ENCODE assay signal across 8 cellular contexts in genomic region chr1:42173155-42173933, GRCh38. TPM values are rescaled to one million over a fixed set of nuclear protein-coding genes. Genes with fewer than 3 reads are reported as not detected.
DNase-seq lines count a peak whose midpoint lies in the region; ATAC-seq and TF ChIP-seq lines count a peak whose summit lies in the region.

No MANE protein-coding gene starts in this region.

- DNase-seq in CD1c-positive myeloid dendritic cell (ENCODE audit: extremely low spot score) (peak; percentile 64), HK-2 (ENCODE audit: unreplicated experiment) (peak; percentile 62), Panc1 (ENCODE audit: low read depth, low spot score) (peak; percentile 43), fibroblast of gingiva (ENCODE audit: low read depth) (peak; percentile 27)
- peak; percentile 71 for DNase-seq in activated T-cell treated with anti-CD3 and anti-CD28 coated beads, Interleukin-2, amount 50 U/mL, for 1 hour
- DNase-seq in natural killer cell treated with Interleukin-12 subunit alpha and Interleukin-12 subunit beta and Interleukin-15 and Interleukin-18, amount 100 ng/mL, for 72 hours (ENCODE audit: low spot score), result peak; percentile 84
- DNase-seq in stimulated activated naive CD4-positive, alpha-beta T cell treated with Interleukin-2 at 50 U/mL for 16 hours (lab: John Stamatoyannopoulos, UW), result peak; percentile 59

- H3K36me3 Mint-ChIP-seq in natural killer cell treated with Interleukin-12 subunit alpha and Interleukin-12 subunit beta and Interleukin-15 and Interleukin-18, amount 100 ng/mL, for 72 hours, result no peaks in the 10 kb centered on the region

- peaks cover 0 to 19% of the 10 kb centered on the region in 2 donors for H3K4me1 Mint-ChIP-seq in natural killer cell treated with Interleukin-12 subunit alpha and Interleukin-12 subunit beta and Interleukin-15 and Interleukin-18, amount 100 ng/mL, for 72 hours (ENCODE audit: low read depth in 2 of 2)

- no peaks in the 10 kb centered on the region for H3K9me3 ChIP-seq in Panc1 (ENCODE audit: control insufficient read depth, insufficient read depth, low read depth, low read length)

- no peaks in the 10 kb centered on the region for H3K9me3 Mint-ChIP-seq in natural killer cell treated with Interleukin-12 subunit alpha and Interleukin-12 subunit beta and Interleukin-15 and Interleukin-18, amount 100 ng/mL, for 72 hours

- no peak overlapping the region for H3K4me3 ChIP-seq in Panc1 (ENCODE audit: low read depth in 2 of 2, low read length in 2 of 2)

- no peaks in the 10 kb centered on the region for H3K27me3 ChIP-seq in Panc1 (ENCODE audit: control insufficient read depth, insufficient read depth, low read length)

- POLR2A ChIA-PET in Panc1 (lab: Charles Lee), result no interaction called here

- no TSS peak for BruUV-seq in Panc1 (replicated peaks; lab: Mats Ljungman, UMichigan)

- peak; percentile 99 for TF ChIP-seq CTCF in Panc1 (IDR thresholded peaks at IDR 0.05)

- intact Hi-C loops in Panc1 (cut with micrococcal nuclease; ENCODE audit: unreplicated experiment), result loop anchor here (10.0 kb wide), 1 partner anchor 141 kb away; no protein-coding TSS in a partner anchor

- in situ Hi-C loops in Panc1 (cut with HindIII; ENCODE audit: low pct_unique_long_range_greater_than_20kb, low sequenced_read_pairs), result no loop called here

- H3K27ac ChIP-seq in Panc1 (ENCODE audit: low read length), result no peak overlapping the region

- no peak overlapping the region for H3K27ac Mint-ChIP-seq in natural killer cell treated with Interleukin-12 subunit alpha and Interleukin-12 subunit beta and Interleukin-15 and Interleukin-18, amount 100 ng/mL, for 72 hours

- H3K4me1 ChIP-seq in Panc1 (ENCODE audit: control insufficient read depth, insufficient read depth, low read length), result no peaks in the 10 kb centered on the region; the same call in 1 of the 2 replicates

- peak; percentile 66 for ATAC-seq in Panc1
- peak; percentile 62 to 71 for ATAC-seq in natural killer cell treated with Interleukin-12 subunit alpha and Interleukin-12 subunit beta and Interleukin-15 and Interleukin-18, amount 100 ng/mL, for 72 hours
- ATAC-seq in GM21381 (IDR thresholded peaks at IDR 0.05; ENCODE audit: unreplicated experiment), result no peak

- CTCF ChIA-PET in Panc1 (lab: Charles Lee), result interaction anchor here (0.6 to 1.1 kb wide), 8 partner anchors 9 to 1756 kb away, joined by 3 to 9 read pairs (median 4); partner anchors contain the start of gene GUCA2A

- H3K36me3 ChIP-seq in Panc1 (ENCODE audit: control insufficient read depth, insufficient read depth, low read length), result no peaks in the 10 kb centered on the region; the same call in 1 of the 2 replicates

- no peaks in the 10 kb centered on the region for H3K27me3 Mint-ChIP-seq in natural killer cell treated with Interleukin-12 subunit alpha and Interleukin-12 subunit beta and Interleukin-15 and Interleukin-18, amount 100 ng/mL, for 72 hours

- no peak overlapping the region for H3K4me3 Mint-ChIP-seq in natural killer cell treated with Interleukin-12 subunit alpha and Interleukin-12 subunit beta and Interleukin-15 and Interleukin-18, amount 100 ng/mL, for 72 hours

RNA-seq across cellular contexts. Expression of gene GUCA2A, which starts 8.8 kb away (rescaled TPM):
- total RNA-seq in Panc1 (2021; ENCODE audit: unreplicated experiment), result not detected
- not detected for polyA plus RNA-seq in Panc1 (2012; ENCODE audit: insufficient read length)
- not detected for total RNA-seq in natural killer cell treated with Interleukin-12 subunit alpha and Interleukin-12 subunit beta and Interleukin-15 and Interleukin-18, amount 100 ng/mL, for 72 hours

RNA-seq across cellular contexts. Expression of gene GUCA2B, which starts 20.1 kb away (rescaled TPM):
- not detected for total RNA-seq in Panc1 (2021; ENCODE audit: unreplicated experiment)
- not detected for polyA plus RNA-seq in Panc1 (2012; ENCODE audit: insufficient read length)
- total RNA-seq in natural killer cell treated with Interleukin-12 subunit alpha and Interleukin-12 subunit beta and Interleukin-15 and Interleukin-18, amount 100 ng/mL, for 72 hours, result not detected

Comparison
In these comparisons a context has a peak if more than half of its experiments do, and no peak if none do; other contexts are left out.
1. DNase-seq: peak in every context shown above with its lines; median percentile 84 in natural killer cell treated with Interleukin-12 subunit alpha and Interleukin-12 subunit beta and Interleukin-15 and Interleukin-18, amount 100 ng/mL, for 72 hours; 71 in activated T-cell treated with anti-CD3 and anti-CD28 coated beads, Interleukin-2, amount 50 U/mL, for 1 hour; 64 in CD1c-positive myeloid dendritic cell; 62 in HK-2; 59 in stimulated activated naive CD4-positive, alpha-beta T cell treated with Interleukin-2 at 50 U/mL for 16 hours; 43 in Panc1; 27 in fibroblast of gingiva.